In genomic region chr2:231713738-231714638, GRCh38 we compare ENCODE assay signal across 1 cellular context.
TF ChIP-seq lines count a peak whose summit lies in the region.

No MANE protein-coding gene starts in this region.

TF ChIP-seq in SK-N-SH, 30 proteins besides CTCF, POLR2A, EP300 and RAD21 (continued from another document):
- no peak for TF ChIP-seq FOSL2 (IDR thresholded peaks at IDR 0.05; ENCODE audit: borderline replicate concordance, low read depth)
- TF ChIP-seq MEF2A (IDR thresholded peaks at IDR 0.05; ENCODE audit: borderline replicate concordance, low read depth), result no peak
- TF ChIP-seq SIN3A (IDR thresholded peaks at IDR 0.05; ENCODE audit: borderline replicate concordance, low read depth, low read length), result peak; percentile 82; the same call in 1 of the 2 replicates
- TF ChIP-seq TAF1 (IDR thresholded peaks at IDR 0.05; ENCODE audit: borderline replicate concordance, low read depth, low read length), result peak; percentile 27; the same call in 1 of the 2 replicates
- TF ChIP-seq PBX3 (IDR thresholded peaks at IDR 0.05), result peak; percentile 53
- TF ChIP-seq NFIC (IDR thresholded peaks at IDR 0.05; ENCODE audit: borderline replicate concordance), result peak; percentile 89
- no peak for TF ChIP-seq TEAD4 (IDR thresholded peaks at IDR 0.05; ENCODE audit: borderline replicate concordance, insufficient read depth)
- no peak for TF ChIP-seq YY1 (IDR thresholded peaks at IDR 0.05; ENCODE audit: low read depth)
- peak; percentile 94 for TF ChIP-seq MAX (IDR thresholded peaks at IDR 0.05; ENCODE audit: low read depth)
- no peak for TF ChIP-seq MXI1 (IDR thresholded peaks at IDR 0.05; ENCODE audit: low read depth, low read length)
- TF ChIP-seq GABPA (IDR thresholded peaks at IDR 0.05; ENCODE audit: low read depth), result no peak
- no peak for TF ChIP-seq ELF1 (IDR thresholded peaks at IDR 0.05)
- no peak for TF ChIP-seq TCF12 (IDR thresholded peaks at IDR 0.05)
- TF ChIP-seq CHD2 (IDR thresholded peaks at IDR 0.05; ENCODE audit: low read length, partially characterized antibody), result peak; percentile 49
- TF ChIP-seq POLR2AphosphoS5 (IDR thresholded peaks at IDR 0.05; ENCODE audit: low read depth, low read length), result no peak; the same call in 1 of the 2 replicates
- TF ChIP-seq FOXM1 (IDR thresholded peaks at IDR 0.05; ENCODE audit: low read depth), result no peak
- no peak for TF ChIP-seq IRF3 (IDR thresholded peaks at IDR 0.05; ENCODE audit: low read depth, low read length)
- TF ChIP-seq RFX5 (IDR thresholded peaks at IDR 0.05; ENCODE audit: low read length), result no peak
- peak; percentile 63; the same call in 1 of the 2 replicates for TF ChIP-seq USF1 (IDR thresholded peaks at IDR 0.05; ENCODE audit: borderline replicate concordance, low read depth)
- TF ChIP-seq EZH2phosphoT487 (IDR thresholded peaks at IDR 0.05; ENCODE audit: borderline replicate concordance, low read depth), result no peak
- 0 out of 2 replicates have a peak, but pooled peaks have one; percentile 16 for TF ChIP-seq RCOR1 (IDR thresholded peaks at IDR 0.05; ENCODE audit: low read length)
- TF ChIP-seq, protein P1, sequence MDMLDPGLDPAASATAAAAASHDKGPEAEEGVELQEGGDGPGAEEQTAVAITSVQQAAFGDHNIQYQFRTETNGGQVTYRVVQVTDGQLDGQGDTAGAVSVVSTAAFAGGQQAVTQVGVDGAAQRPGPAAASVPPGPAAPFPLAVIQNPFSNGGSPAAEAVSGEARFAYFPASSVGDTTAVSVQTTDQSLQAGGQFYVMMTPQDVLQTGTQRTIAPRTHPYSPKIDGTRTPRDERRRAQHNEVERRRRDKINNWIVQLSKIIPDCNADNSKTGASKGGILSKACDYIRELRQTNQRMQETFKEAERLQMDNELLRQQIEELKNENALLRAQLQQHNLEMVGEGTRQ (IDR thresholded peaks at IDR 0.05; ENCODE audit: borderline replicate concordance, low read depth, low read length), result no peak; the same call in 1 of the 2 replicates
- no peak for TF ChIP-seq NRF1 (IDR thresholded peaks at IDR 0.05; ENCODE audit: low read depth, low read length)
- no peak for TF ChIP-seq RXRA (IDR thresholded peaks at IDR 0.05; ENCODE audit: borderline replicate concordance, low read depth)
